Comparison of ENCODE assay signal across 9 cellular contexts in the genomic region with DNA sequence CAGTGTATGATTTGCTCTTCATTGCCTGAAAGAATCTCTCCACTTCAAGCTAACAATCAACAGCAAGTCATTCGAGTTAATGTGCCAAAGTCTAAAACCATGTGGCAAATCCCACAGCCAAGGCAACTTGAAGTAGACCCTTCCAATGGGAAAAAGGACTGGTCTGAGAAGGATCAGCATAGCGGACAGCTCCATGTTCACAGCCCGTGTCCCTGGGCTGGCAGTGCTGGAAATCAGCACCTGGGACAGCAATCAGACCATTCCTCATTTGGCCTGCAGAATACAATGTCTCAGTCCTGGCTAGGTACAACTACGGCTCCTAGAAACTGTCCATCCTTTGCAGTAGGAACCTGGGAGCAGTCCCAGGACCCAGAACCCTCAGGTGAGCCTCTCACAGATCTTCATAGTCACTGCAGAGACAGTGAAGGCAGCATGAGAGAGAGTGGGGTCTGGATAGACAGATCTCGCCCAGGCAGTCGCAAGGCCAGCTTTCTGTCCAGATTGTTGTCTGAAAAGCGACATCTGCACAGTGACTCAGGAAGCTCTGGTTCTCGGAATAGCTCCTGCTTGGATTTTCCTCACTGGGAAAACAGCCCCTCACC. TPM values are rescaled to one million over a fixed set of nuclear protein-coding genes. Genes with fewer than 3 reads are reported as not detected.
DNase-seq lines count a peak whose midpoint lies in the region; ATAC-seq and TF ChIP-seq lines count a peak whose summit lies in the region.
"Had no signal": no experiment of that assay in that cellular context is flagged by ENCODE, and none has a peak within 500 bp of the region (broad histone marks: within the 10 kb centered on the region; RNA-seq: fewer than 3 reads in every experiment).

No MANE protein-coding gene starts in this region.

- CTCF ChIA-PET in HEK293T (lab: Yijun Ruan, JAX) = no interaction called here

- H3K4me3 ChIP-seq in SJCRH30 (no peak overlapping the region), transverse colon (no peak overlapping the region)

- H3K4me3 Mint-ChIP-seq in progenitor cell of endocrine pancreas (ENCODE audit: low read depth) = no peak overlapping the region

- H3K27ac ChIP-seq in SJCRH30 = no peak overlapping the region
- no peak overlapping the region for H3K27ac ChIP-seq in transverse colon

- H3K27me3 ChIP-seq in SJCRH30 = peaks cover 3% of the 10 kb centered on the region; the same call in 1 of the 2 replicates
- peaks cover 30% of the 10 kb centered on the region for H3K27me3 ChIP-seq in transverse colon

- H3K36me3 ChIP-seq in SJCRH30 = no peaks in the 10 kb centered on the region
- no peaks in the 10 kb centered on the region for H3K36me3 ChIP-seq in transverse colon

- no peak for ATAC-seq in HG03108 (IDR thresholded peaks at IDR 0.05; ENCODE audit: unreplicated experiment)

- DNase-seq in HEK293T (ENCODE audit: extremely low spot score) (peak; percentile 58), SJCRH30 (peak; percentile 62 to 77), fibroblast of the conjunctiva (ENCODE audit: low read depth) (peak; percentile 6), progenitor cell of endocrine pancreas (ENCODE audit: low spot score, unreplicated experiment) (peak; percentile 67), DMS79 treated with DMSO at 0.1 percent for 48 hours (lab: John Stamatoyannopoulos, UW) (no peak), transverse colon (no peak), DMS79 (lab: John Stamatoyannopoulos, UW) (no peak)

- no peaks in the 10 kb centered on the region for H3K36me3 Mint-ChIP-seq in progenitor cell of endocrine pancreas (ENCODE audit: insufficient read depth)

- TF ChIP-seq CTCF in progenitor cell of endocrine pancreas (IDR thresholded peaks at IDR 0.05; ENCODE audit: unreplicated experiment) (no peak), transverse colon (IDR thresholded peaks at IDR 0.05) (no peak)

- peaks cover 13% of the 10 kb centered on the region for H3K4me1 Mint-ChIP-seq in progenitor cell of endocrine pancreas (ENCODE audit: low read depth)

- 30 to 48% methylated on average over 5 to 8 of the region's 8 CpGs for WGBS in transverse colon (ENCODE audit: low coverage in 1 of 2), 2 donors

- H3K9me3 ChIP-seq in SJCRH30 (replicated peaks) (no peaks in the 10 kb centered on the region), transverse colon (no peaks in the 10 kb centered on the region)

- no peak for TF ChIP-seq POLR2A in transverse colon (IDR thresholded peaks at IDR 0.05)

- H3K27ac Mint-ChIP-seq in progenitor cell of endocrine pancreas = no peak overlapping the region

- POLR2A ChIA-PET in HEK293T (lab: Yijun Ruan, JAX) = no interaction called here

- no peaks in the 10 kb centered on the region for H3K4me1 ChIP-seq in SJCRH30
- no peaks in the 10 kb centered on the region for H3K4me1 ChIP-seq in transverse colon

- in situ Hi-C loops in transverse colon (cut with MboI; ENCODE audit: low pct_ligation_motif_present in 1 of 4, low pct_unique_long_range_greater_than_20kb in 1 of 4, low sequenced_read_pairs in 3 of 4) = no loop called here

- H3K9me3 Mint-ChIP-seq in progenitor cell of endocrine pancreas (ENCODE audit: low read depth) = no peaks in the 10 kb centered on the region

- intact Hi-C loops in transverse colon (cut with DNase I; ENCODE audit: low total_unique reads) = no loop called here

- no peak for TF ChIP-seq EP300 in transverse colon (IDR thresholded peaks at IDR 0.05; ENCODE audit: low read depth)

- H3K27me3 Mint-ChIP-seq in progenitor cell of endocrine pancreas = peaks cover 3% of the 10 kb centered on the region

TF ChIP-seq in HEK293T, 16 proteins besides CTCF, POLR2A, EP300 and RAD21:
- TF ChIP-seq LEF1 (IDR thresholded peaks at IDR 0.05; ENCODE audit: borderline replicate concordance) (no peak), BHLHE40 (IDR thresholded peaks at IDR 0.05; ENCODE audit: borderline replicate concordance) (no peak), SP1 (IDR thresholded peaks at IDR 0.05) (no peak)
TF ChIP-seq in HEK293T: peak in this region for 0.

RNA-seq across cellular contexts. Expression of a gene that starts 1.1 kb away (rescaled TPM):
- not detected in 2 replicates for total RNA-seq in SJCRH30 (2014; rRNA removed; shearing (Covaris generic))
- total RNA-seq in progenitor cell of endocrine pancreas (not detected in 2 replicates), transverse colon (not detected)
- total RNA-seq: mononuclear cell had no signal

Comparison
In these comparisons a context has a peak if more than half of its experiments do, and no peak if none do; other contexts are left out.
1. DNase-seq: peak in HEK293T (single experiment), SJCRH30 (2 of 2), fibroblast of the conjunctiva (single experiment) and progenitor cell of endocrine pancreas (single experiment); none in DMS79 treated with DMSO at 0.1 percent for 48 hours (single experiment), transverse colon (single experiment) and DMS79 (single experiment).